In the genomic region with DNA sequence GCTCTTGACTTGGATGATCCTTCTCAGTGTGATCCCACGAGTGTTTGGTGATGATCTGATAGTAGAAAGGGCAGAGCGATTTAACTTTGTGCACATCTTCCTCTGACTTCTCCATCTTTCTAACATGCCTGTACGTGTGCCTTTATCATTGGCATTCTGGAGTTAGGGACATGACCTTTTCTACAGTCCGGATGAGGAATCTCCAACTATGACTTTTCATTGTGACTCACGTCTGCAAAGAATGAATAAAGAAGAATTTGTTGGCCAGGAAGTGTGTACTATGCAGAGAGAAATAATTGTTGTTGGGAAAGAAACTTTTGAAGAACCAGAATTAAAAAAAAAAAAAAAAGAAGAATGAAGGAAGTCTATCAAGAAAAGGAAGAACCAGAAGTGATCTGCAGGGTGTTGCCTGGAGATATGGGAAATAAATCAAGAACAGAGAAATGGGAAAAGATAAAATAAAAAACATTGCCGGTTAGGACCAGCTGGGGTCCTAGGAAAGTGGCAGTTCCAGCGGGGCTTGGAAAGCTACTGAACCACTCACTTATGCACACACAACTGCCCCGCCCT, we compare ENCODE assay signal across 9 cellular contexts. TPM values are rescaled to one million over a fixed set of nuclear protein-coding genes. Genes with fewer than 3 reads are reported as not detected.
A peak's percentile ranks its signal among the peaks of the same experiment; 100 is the strongest.
DNase-seq lines count a peak whose midpoint lies in the region; ATAC-seq and TF ChIP-seq lines count a peak whose summit lies in the region.
"Had no signal": no experiment of that assay in that cellular context is flagged by ENCODE, and none has a peak within 500 bp of the region (broad histone marks: within the 10 kb centered on the region; RNA-seq: fewer than 3 reads in every experiment).

No MANE protein-coding gene starts in this region.

- H3K36me3 Mint-ChIP-seq in Calu3 (ENCODE audit: insufficient read depth, unreplicated experiment), result peaks cover 15% of the 10 kb centered on the region

- CTCF ChIA-PET in Calu3 (lab: Charles Lee), result interaction anchor here (0.7 to 1.4 kb wide), 7 partner anchors 9 to 363 kb away, joined by 3 to 5 read pairs (median 3); partner anchors contain the start of gene PPFIBP1

- peaks cover 49% of the 10 kb centered on the region for H3K4me1 ChIP-seq in foreskin keratinocyte

- H3K27me3 Mint-ChIP-seq in Calu3 (ENCODE audit: unreplicated experiment), result no peaks in the 10 kb centered on the region

- no peak for DNase-seq in Calu3
- DNase-seq in SW480 (ENCODE audit: low spot score), result peak; percentile 87
- peak; percentile 90 to 96 for DNase-seq in foreskin keratinocyte
- no peak for DNase-seq in sciatic nerve (ENCODE audit: low spot score)
- DNase-seq in mucosa of gallbladder (ENCODE audit: low spot score), result no peak

- peak overlapping the region; percentile 94 for H3K27ac ChIP-seq in foreskin keratinocyte

- intact Hi-C loops in Calu3 (cut with micrococcal nuclease; ENCODE audit: unreplicated experiment) (loop anchor here (1.0 kb wide), 1 partner anchor 24 kb away; no protein-coding TSS in a partner anchor), sciatic nerve (cut with DNase I) (no loop called here)

- H3K27ac Mint-ChIP-seq in Calu3 (ENCODE audit: unreplicated experiment), result peak overlapping the region; percentile 43
- H3K27ac Mint-ChIP-seq: T-helper 2 cell treated with Interferon-gamma antibody and Interleukin-4, amounts not matched to agents 5 μg/mL and 100 μg/mL, for 36 hours had no signal

- H3K27me3 ChIP-seq in foreskin keratinocyte, result no peaks in the 10 kb centered on the region

- H3K4me1 Mint-ChIP-seq in Calu3 (ENCODE audit: low read depth, unreplicated experiment), result peaks cover 58% of the 10 kb centered on the region

- H3K9me3 Mint-ChIP-seq in Calu3 (ENCODE audit: low read depth, unreplicated experiment), result no peaks in the 10 kb centered on the region
- H3K9me3 Mint-ChIP-seq: T-helper 2 cell treated with Interferon-gamma antibody and Interleukin-4, amounts not matched to agents 5 μg/mL and 100 μg/mL, for 36 hours had no signal

- ATAC-seq in foreskin keratinocyte, result peak; percentile 74
- peak; percentile 58 for ATAC-seq in sciatic nerve
- ATAC-seq in GM18520 (IDR thresholded peaks at IDR 0.05; ENCODE audit: unreplicated experiment), result no peak
- no peak for ATAC-seq in HG03571 (IDR thresholded peaks at IDR 0.05; ENCODE audit: unreplicated experiment)
- ATAC-seq in GM19351 (IDR thresholded peaks at IDR 0.05; ENCODE audit: unreplicated experiment), result no peak

- peak overlapping the region; percentile 22 for H3K4me3 Mint-ChIP-seq in Calu3 (ENCODE audit: low read depth, unreplicated experiment)
- H3K4me3 Mint-ChIP-seq: T-helper 2 cell treated with Interferon-gamma antibody and Interleukin-4, amounts not matched to agents 5 μg/mL and 100 μg/mL, for 36 hours had no signal

- BruUV-seq in Calu3 (replicated peaks; lab: Mats Ljungman, UMichigan), result no TSS peak

- TF ChIP-seq CTCF in Calu3 (IDR thresholded peaks at IDR 0.05; ENCODE audit: unreplicated experiment) (no peak), foreskin keratinocyte (conservative IDR thresholded peaks at IDR 0.05) (no peak)

RNA-seq across cellular contexts. Expression of gene PPFIBP1, which starts 25.3 kb away (rescaled TPM):
- total RNA-seq in Calu3 (2022) (58.7 and 64.8 TPM in 2 replicates), foreskin keratinocyte (92.1 and 105 TPM in 2 replicates), sciatic nerve (146 TPM), mucosa of gallbladder (46.7 TPM)
- polyA plus RNA-seq in foreskin keratinocyte, result 12.6 and 14.2 TPM in 2 replicates

Comparison
In these comparisons a context has a peak if more than half of its experiments do, and no peak if none do; other contexts are left out.
1. DNase-seq: peak in SW480 (single experiment) and foreskin keratinocyte (2 of 2); none in Calu3 (single experiment), sciatic nerve (single experiment) and mucosa of gallbladder (single experiment).
2. ATAC-seq: peak in foreskin keratinocyte (single experiment) and sciatic nerve (single experiment); none in GM18520 (single experiment), HG03571 (single experiment) and GM19351 (single experiment).